Comparison of ENCODE assay signal across 9 cellular contexts in the genomic region with DNA sequence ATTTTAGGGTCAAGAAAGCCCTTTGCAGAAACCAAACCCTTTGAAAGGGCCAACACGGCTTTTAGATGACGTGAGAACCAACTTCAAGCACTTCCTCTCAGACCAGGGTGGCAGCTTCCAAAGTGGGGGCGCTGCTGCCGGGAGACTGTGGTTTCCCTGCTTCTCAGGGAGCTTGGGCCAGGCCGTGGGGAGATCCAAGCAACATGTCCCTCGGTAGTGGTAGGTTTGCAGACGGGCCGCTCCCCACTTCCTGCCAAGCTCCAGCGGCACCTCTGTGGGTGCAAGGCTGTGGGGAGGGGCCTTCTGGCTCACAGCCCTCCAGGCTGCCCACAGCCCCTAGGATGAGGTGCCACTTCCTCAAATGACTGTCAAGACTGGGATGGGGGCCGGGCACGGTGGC.
A peak's percentile ranks its signal among the peaks of the same experiment; 100 is the strongest.
DNase-seq lines count a peak whose midpoint lies in the region; ATAC-seq and FAIRE-seq lines count a peak whose summit lies in the region.
"Had no signal": no experiment of that assay in that cellular context is flagged by ENCODE, and none has a peak within 500 bp of the region (broad histone marks: within the 10 kb centered on the region; RNA-seq: fewer than 3 reads in every experiment).

No MANE protein-coding gene starts in this region.

- no peaks in the 10 kb centered on the region for H3K9me3 ChIP-seq in small intestine (ENCODE audit: control insufficient read depth, low read depth)

- in situ Hi-C loops in G401 (cut with HindIII; ENCODE audit: low sequenced_read_pairs) = no loop called here

- 61 to 88% (median 70%) methylated on average over 11 of the region's 11 CpGs for WGBS in small intestine, 3 donors

- FAIRE-seq in small intestine (lab: Jason Lieb, UNC) = no peak

- DNase-seq in GF-D8 (lab: John Stamatoyannopoulos, UW) (peak; percentile 63), SIG-M5 treated with dmso at 0.1 percent for 504 hours (lab: John Stamatoyannopoulos, UW; ENCODE audit: unreplicated experiment) (peak; percentile 52), activated gamma-delta T cell treated with Interleukin-2 at 50 U/mL for 16 hours (peak; percentile 63), small intestine (peak; percentile 21), Ammon's horn (ENCODE audit: low spot score) (no peak), G401 (ENCODE audit: low spot score) (no peak), NCI-H1436 (lab: John Stamatoyannopoulos, UW) (no peak)
- DNase-seq: RPMI8226 had no signal

- ATAC-seq in GM19035 (IDR thresholded peaks at IDR 0.05; ENCODE audit: unreplicated experiment) = no peak

- no peaks in the 10 kb centered on the region for H3K4me1 ChIP-seq in small intestine (ENCODE audit: control insufficient read depth in 2 of 2, insufficient read depth in 1 of 2, low read depth in 1 of 2, low read length in 1 of 2)

- H3K27me3 ChIP-seq in small intestine (ENCODE audit: control insufficient read depth in 2 of 2, insufficient read depth in 2 of 2, low read length in 2 of 2) = no peaks in the 10 kb centered on the region

- H3K27ac ChIP-seq in small intestine (ENCODE audit: low read depth in 1 of 2, low read length in 1 of 2) = no peak overlapping the region

- no peak overlapping the region for H3K4me3 ChIP-seq in small intestine (ENCODE audit: low read depth in 1 of 2, low read length in 2 of 2)

- H3K36me3 ChIP-seq in small intestine (ENCODE audit: control insufficient read depth in 2 of 2, insufficient read depth in 2 of 2, low read length in 2 of 2) = peaks cover 0 to 3% of the 10 kb centered on the region in 2 donors

Comparison
In these comparisons a context has a peak if more than half of its experiments do, and no peak if none do; other contexts are left out.
1. DNase-seq: peak in GF-D8 (single experiment), SIG-M5 treated with dmso at 0.1 percent for 504 hours (single experiment), activated gamma-delta T cell treated with Interleukin-2 at 50 U/mL for 16 hours (single experiment) and small intestine (single experiment); none in Ammon's horn (single experiment), G401 (single experiment) and NCI-H1436 (single experiment).